Comparison of ENCODE assay signal across 1 cellular context in genomic region chr17:3728099-3728498, GRCh38.
TF ChIP-seq lines count a peak whose summit lies in the region.

No MANE protein-coding gene starts in this region.

TF ChIP-seq in WTC11, 78 proteins besides CTCF, POLR2A, EP300 and RAD21:
- peak; percentile 34; the same call in 1 of the 2 replicates for TF ChIP-seq ZNF121 (CRISPR knock-in tag; IDR thresholded peaks at IDR 0.05)
